Comparison of ENCODE assay signal across 1 cellular context in genomic region chr7:41051525-41051924, GRCh38.
TF ChIP-seq lines count a peak whose summit lies in the region.

No MANE protein-coding gene starts in this region.

TF ChIP-seq in H1, 55 proteins besides CTCF, POLR2A, EP300 and RAD21 (continued from another document):
- no peak for TF ChIP-seq HDAC6 (IDR thresholded peaks at IDR 0.05; ENCODE audit: low read depth, low read length)
- no peak for TF ChIP-seq E2F6 (IDR thresholded peaks at IDR 0.05)
- TF ChIP-seq MAFK (IDR thresholded peaks at IDR 0.05; ENCODE audit: low read depth, low read length), result no peak
- TF ChIP-seq SP2 (IDR thresholded peaks at IDR 0.05; ENCODE audit: low read length), result no peak
- TF ChIP-seq RXRA (IDR thresholded peaks at IDR 0.05; ENCODE audit: insufficient read depth, low read depth, low read length), result no peak
